In genomic region chr4:99949034-99949998, GRCh38 we compare ENCODE assay signal across 8 cellular contexts. TPM values are rescaled to one million over a fixed set of nuclear protein-coding genes. Genes with fewer than 3 reads are reported as not detected.
DNase-seq lines count a peak whose midpoint lies in the region; ATAC-seq, FAIRE-seq and TF ChIP-seq lines count a peak whose summit lies in the region.

No MANE protein-coding gene starts in this region.

- peak; percentile 93 for TF ChIP-seq CTCF in BJ (IDR thresholded peaks at IDR 0.05; ENCODE audit: insufficient read depth, low read depth, low read length)

- DNase-seq in BJ (ENCODE audit: low read depth) (peak; percentile 63), GM19239 (ENCODE audit: insufficient read length, low spot score) (peak; percentile 61), NCI-H524 (lab: John Stamatoyannopoulos, UW) (peak; percentile 88 to 89), dedifferentiated amniotic fluid mesenchymal stem cell (ENCODE audit: extremely low spot score) (peak; percentile 98), left lobe of liver (ENCODE audit: low spot score) (peak; percentile 85)
- peak; percentile 96 for DNase-seq in activated CD4-positive, alpha-beta T cell treated with anti-CD3 and anti-CD28 coated beads for 48 hours
- DNase-seq in stimulated activated CD4-positive, alpha-beta T cell treated with anti-CD3 and anti-CD28 coated beads, Interleukin-1b, Interleukin-23, amount 100 ng/mL, for 48 hours = peak; percentile 95

- no peaks in the 10 kb centered on the region for H3K27me3 ChIP-seq in BJ (ENCODE audit: control insufficient read depth, insufficient read depth, low read length)

- ATAC-seq in HG03457 (IDR thresholded peaks at IDR 0.05; ENCODE audit: unreplicated experiment) (peak; percentile 21), left lobe of liver (peak; percentile 51)

- POLR2A ChIA-PET in BJ (lab: Charles Lee) = interaction anchor here (0.6 kb wide), 1 partner anchor 12 kb away, joined by 3 read pairs; no protein-coding TSS in a partner anchor

- H3K4me3 ChIP-seq in BJ (ENCODE audit: low read depth, low read length) = peak overlapping the region; percentile 67

- peak; percentile 92 for FAIRE-seq in GM19239 (lab: Jason Lieb, UNC)

- CTCF ChIA-PET in BJ (lab: Yijun Ruan, JAX) = interaction anchor here (0.6 to 1.9 kb wide), 9 partner anchors 12 to 386 kb away, joined by 3 to 9 read pairs (median 4); partner anchors contain the start of gene TRMT10A

- H3K36me3 ChIP-seq in BJ (ENCODE audit: control insufficient read depth, insufficient read depth, low read length) = peaks cover 2% of the 10 kb centered on the region

RNA-seq across cellular contexts. Expression of gene H2AZ1, which starts 0.8 kb away (rescaled TPM):
- polyA plus RNA-seq in BJ (2011; rRNA removed) = 335 and 405 TPM in 2 replicates
- 85.5 and 98.3 TPM in 2 replicates for polyA minus RNA-seq in BJ (2011; rRNA and poly(A)+ RNA removed)
- 35.8 TPM for total RNA-seq in left lobe of liver

RNA-seq across cellular contexts. Expression of gene DNAJB14, which starts 2.9 kb away (rescaled TPM):
- polyA plus RNA-seq in BJ (2011; rRNA removed) = 15.9 and 30.1 TPM in 2 replicates
- polyA minus RNA-seq in BJ (2011; rRNA and poly(A)+ RNA removed) = 5.9 and 9.6 TPM in 2 replicates
- total RNA-seq in left lobe of liver = 16.2 TPM

RNA-seq across cellular contexts. Expression of gene LAMTOR3, which starts 55.1 kb away (rescaled TPM):
- 17.6 and 46.0 TPM in 2 replicates for polyA plus RNA-seq in BJ (2011; rRNA removed)
- 5.9 and 6.4 TPM in 2 replicates for polyA minus RNA-seq in BJ (2011; rRNA and poly(A)+ RNA removed)
- 12.3 TPM for total RNA-seq in left lobe of liver

Comparison
In these comparisons a context has a peak if more than half of its experiments do, and no peak if none do; other contexts are left out.
1. Peak in every context shown above with its lines: DNase-seq, ATAC-seq and H3K4me3 ChIP-seq.